In genomic region chrX:18668059-18668458, GRCh38 we compare ENCODE assay signal across 1 cellular context.
TF ChIP-seq lines count a peak whose summit lies in the region.

No MANE protein-coding gene starts in this region.

TF ChIP-seq in GM12878, 131 proteins besides CTCF, POLR2A, EP300 and RAD21:
- TF ChIP-seq NFXL1 (IDR thresholded peaks at IDR 0.05; ENCODE audit: borderline replicate concordance) (no peak), YY1 (IDR thresholded peaks at IDR 0.05; ENCODE audit: low read depth, low read length) (no peak), HDGF (IDR thresholded peaks at IDR 0.05) (no peak), EZH2 (IDR thresholded peaks at IDR 0.05; ENCODE audit: borderline replicate concordance, control insufficient read depth, low read depth, low read length) (no peak), MEF2A (IDR thresholded peaks at IDR 0.05; ENCODE audit: insufficient read depth, low read depth, low read length) (no peak)
TF ChIP-seq in GM12878: peak in this region for 0.
